In the genomic region with DNA sequence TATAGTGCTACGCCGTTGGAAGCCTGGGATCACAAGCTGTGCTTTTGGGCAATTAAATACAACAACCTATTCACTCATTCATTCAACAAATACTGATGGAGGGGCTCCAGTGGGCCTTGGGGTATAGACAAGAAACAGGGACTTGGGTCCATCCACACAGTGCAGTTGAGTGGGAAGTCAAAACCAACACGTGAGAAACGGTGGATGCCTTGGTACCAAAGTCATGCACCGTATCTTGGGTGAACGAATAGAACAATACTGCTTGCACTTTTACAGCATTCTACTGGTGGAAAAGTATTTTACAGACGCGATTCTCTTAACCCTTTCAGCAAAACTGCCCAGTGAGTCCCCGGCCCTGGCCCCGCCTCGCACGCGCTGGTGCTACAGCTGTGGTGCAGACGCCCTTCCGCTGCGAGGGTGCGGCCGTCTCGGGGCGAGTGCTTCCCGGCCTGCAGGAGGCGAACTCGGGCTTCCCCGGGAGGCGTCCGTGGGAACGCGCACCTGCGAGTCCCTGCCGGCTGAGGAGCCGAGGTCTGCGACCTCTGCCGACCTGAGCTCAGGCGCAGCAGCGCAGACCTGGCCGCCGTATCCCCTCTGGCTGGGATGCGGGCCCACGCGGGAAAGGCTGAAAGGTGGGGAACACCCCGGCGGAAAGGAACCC, we compare ENCODE assay signal across 8 cellular contexts. TPM values are rescaled to one million over a fixed set of nuclear protein-coding genes. Genes with fewer than 3 reads are reported as not detected.
A peak's percentile ranks its signal among the peaks of the same experiment; 100 is the strongest.
DNase-seq lines count a peak whose midpoint lies in the region; ATAC-seq and TF ChIP-seq lines count a peak whose summit lies in the region.

No MANE protein-coding gene starts in this region.

- peaks cover 22% of the 10 kb centered on the region for H3K4me1 Mint-ChIP-seq in activated naive CD8-positive, alpha-beta T cell (ENCODE audit: low read depth)

- peak overlapping the region; percentile 93 for H3K4me3 ChIP-seq in HUES48 (ENCODE audit: low read depth, low read length)
- H3K4me3 ChIP-seq in left ventricle myocardium inferior: peak overlapping the region; percentile 82
- peak overlapping the region; percentile 91 for H3K4me3 ChIP-seq in vagina

- H3K36me3 ChIP-seq in HUES48 (ENCODE audit: control insufficient read depth, insufficient read depth, low read length) (no peaks in the 10 kb centered on the region), left ventricle myocardium inferior (no peaks in the 10 kb centered on the region), vagina (no peaks in the 10 kb centered on the region)

- H3K36me3 Mint-ChIP-seq in activated naive CD8-positive, alpha-beta T cell: no peaks in the 10 kb centered on the region

- TF ChIP-seq POLR2A in vagina (IDR thresholded peaks at IDR 0.05): no peak

- H3K27ac ChIP-seq in HUES48 (ENCODE audit: low read depth, low read length): peak overlapping the region; percentile 52
- H3K27ac ChIP-seq in left ventricle myocardium inferior (replicated peaks): peak overlapping the region; percentile 91
- H3K27ac ChIP-seq in vagina: peak overlapping the region; percentile 92

- peak overlapping the region; percentile 81 for H3K4me3 Mint-ChIP-seq in activated naive CD8-positive, alpha-beta T cell

- H3K4me1 ChIP-seq in HUES48 (ENCODE audit: control insufficient read depth, insufficient read depth, low read length): peaks cover 10% of the 10 kb centered on the region
- H3K4me1 ChIP-seq in left ventricle myocardium inferior: peaks cover 56% of the 10 kb centered on the region
- H3K4me1 ChIP-seq in vagina: peaks cover 11% of the 10 kb centered on the region

- ATAC-seq in GM21447 (IDR thresholded peaks at IDR 0.05; ENCODE audit: unreplicated experiment) (peak; percentile 67), SK-N-SH treated with all-trans-retinoic acid at 6 μM for 48 hours (peak; percentile 84)

- peak; percentile 74 for TF ChIP-seq CTCF in left ventricle myocardium inferior (IDR thresholded peaks at IDR 0.05; ENCODE audit: borderline replicate concordance)
- peak; percentile 38 to 71 (median 53) for TF ChIP-seq CTCF in vagina (IDR thresholded peaks at IDR 0.05)

- H3K9me3 ChIP-seq in HUES48 (ENCODE audit: control insufficient read depth, insufficient read depth, low read length) (no peaks in the 10 kb centered on the region), left ventricle myocardium inferior (replicated peaks) (no peaks in the 10 kb centered on the region), vagina (no peaks in the 10 kb centered on the region)

- DNase-seq in DMS114 treated with DMSO at 0.1 percent for 48 hours (lab: John Stamatoyannopoulos, UW; ENCODE audit: unreplicated experiment) (peak; percentile 43), left ventricle myocardium inferior (peak; percentile 82), putamen (ENCODE audit: low spot score) (peak; percentile 31), vagina (ENCODE audit: extremely low spot score in 2 of 2) (no peak)

- H3K27ac Mint-ChIP-seq in activated naive CD8-positive, alpha-beta T cell: no peak overlapping the region

- H3K27me3 Mint-ChIP-seq in activated naive CD8-positive, alpha-beta T cell: peaks cover 30% of the 10 kb centered on the region

- H3K9me3 Mint-ChIP-seq in activated naive CD8-positive, alpha-beta T cell (ENCODE audit: low read depth): no peaks in the 10 kb centered on the region

- H3K27me3 ChIP-seq in HUES48 (ENCODE audit: control insufficient read depth, insufficient read depth, low read length) (peaks cover 34% of the 10 kb centered on the region), left ventricle myocardium inferior (ENCODE audit: low read depth) (no peaks in the 10 kb centered on the region), vagina (no peaks in the 10 kb centered on the region)

- peak overlapping the region; percentile 57 for H3K9ac ChIP-seq in HUES48 (ENCODE audit: low read depth, low read length)

- intact Hi-C loops in left ventricle myocardium inferior (cut with micrococcal nuclease): no loop called here
- intact Hi-C loops in vagina (cut with DNase I): no loop called here

TF ChIP-seq in SK-N-SH treated with all-trans-retinoic acid at 6 μM for 48 hours, 23 proteins besides CTCF, POLR2A, EP300 and RAD21 (continues in another document):
- TF ChIP-seq CSDC2 (CRISPR knock-in tag; IDR thresholded peaks at IDR 0.05) (no peak), RARB (CRISPR knock-in tag; IDR thresholded peaks at IDR 0.05) (no peak), TCF4 (CRISPR knock-in tag; IDR thresholded peaks at IDR 0.05; ENCODE audit: borderline replicate concordance) (peak; percentile 38; the same call in 1 of the 2 replicates), BACH2 (CRISPR knock-in tag; IDR thresholded peaks at IDR 0.05; ENCODE audit: borderline replicate concordance) (no peak), ZNF565 (CRISPR knock-in tag; conservative IDR thresholded peaks at IDR 0.05; ENCODE audit: low read depth) (no peak), ESRRG (CRISPR knock-in tag; IDR thresholded peaks at IDR 0.05) (no peak), ZNF70 (CRISPR knock-in tag; IDR thresholded peaks at IDR 0.05) (no peak), ZNF8 (CRISPR knock-in tag; IDR thresholded peaks at IDR 0.05) (no peak), TOX (CRISPR knock-in tag; IDR thresholded peaks at IDR 0.05; ENCODE audit: borderline replicate concordance) (no peak), SNAI2 (CRISPR knock-in tag; IDR thresholded peaks at IDR 0.05) (0 out of 2 replicates have a peak, but pooled peaks have one; percentile 54), ZC3H10 (CRISPR knock-in tag; IDR thresholded peaks at IDR 0.05) (no peak)
- TF ChIP-seq, protein P1, sequence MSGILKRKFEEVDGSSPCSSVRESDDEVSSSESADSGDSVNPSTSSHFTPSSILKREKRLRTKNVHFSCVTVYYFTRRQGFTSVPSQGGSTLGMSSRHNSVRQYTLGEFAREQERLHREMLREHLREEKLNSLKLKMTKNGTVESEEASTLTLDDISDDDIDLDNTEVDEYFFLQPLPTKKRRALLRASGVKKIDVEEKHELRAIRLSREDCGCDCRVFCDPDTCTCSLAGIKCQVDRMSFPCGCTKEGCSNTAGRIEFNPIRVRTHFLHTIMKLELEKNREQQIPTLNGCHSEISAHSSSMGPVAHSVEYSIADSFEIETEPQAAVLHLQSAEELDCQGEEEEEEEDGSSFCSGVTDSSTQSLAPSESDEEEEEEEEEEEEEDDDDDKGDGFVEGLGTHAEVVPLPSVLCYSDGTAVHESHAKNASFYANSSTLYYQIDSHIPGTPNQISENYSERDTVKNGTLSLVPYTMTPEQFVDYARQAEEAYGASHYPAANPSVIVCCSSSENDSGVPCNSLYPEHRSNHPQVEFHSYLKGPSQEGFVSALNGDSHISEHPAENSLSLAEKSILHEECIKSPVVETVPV (CRISPR knock-in tag; IDR thresholded peaks at IDR 0.05): no peak
- TF ChIP-seq, protein P2, sequence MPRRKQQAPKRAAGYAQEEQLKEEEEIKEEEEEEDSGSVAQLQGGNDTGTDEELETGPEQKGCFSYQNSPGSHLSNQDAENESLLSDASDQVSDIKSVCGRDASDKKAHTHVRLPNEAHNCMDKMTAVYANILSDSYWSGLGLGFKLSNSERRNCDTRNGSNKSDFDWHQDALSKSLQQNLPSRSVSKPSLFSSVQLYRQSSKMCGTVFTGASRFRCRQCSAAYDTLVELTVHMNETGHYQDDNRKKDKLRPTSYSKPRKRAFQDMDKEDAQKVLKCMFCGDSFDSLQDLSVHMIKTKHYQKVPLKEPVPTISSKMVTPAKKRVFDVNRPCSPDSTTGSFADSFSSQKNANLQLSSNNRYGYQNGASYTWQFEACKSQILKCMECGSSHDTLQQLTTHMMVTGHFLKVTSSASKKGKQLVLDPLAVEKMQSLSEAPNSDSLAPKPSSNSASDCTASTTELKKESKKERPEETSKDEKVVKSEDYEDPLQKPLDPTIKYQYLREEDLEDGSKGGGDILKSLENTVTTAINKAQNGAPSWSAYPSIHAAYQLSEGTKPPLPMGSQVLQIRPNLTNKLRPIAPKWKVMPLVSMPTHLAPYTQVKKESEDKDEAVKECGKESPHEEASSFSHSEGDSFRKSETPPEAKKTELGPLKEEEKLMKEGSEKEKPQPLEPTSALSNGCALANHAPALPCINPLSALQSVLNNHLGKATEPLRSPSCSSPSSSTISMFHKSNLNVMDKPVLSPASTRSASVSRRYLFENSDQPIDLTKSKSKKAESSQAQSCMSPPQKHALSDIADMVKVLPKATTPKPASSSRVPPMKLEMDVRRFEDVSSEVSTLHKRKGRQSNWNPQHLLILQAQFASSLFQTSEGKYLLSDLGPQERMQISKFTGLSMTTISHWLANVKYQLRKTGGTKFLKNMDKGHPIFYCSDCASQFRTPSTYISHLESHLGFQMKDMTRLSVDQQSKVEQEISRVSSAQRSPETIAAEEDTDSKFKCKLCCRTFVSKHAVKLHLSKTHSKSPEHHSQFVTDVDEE (CRISPR knock-in tag; IDR thresholded peaks at IDR 0.05): 0 out of 2 replicates have a peak, but pooled peaks have one; percentile 28
- TF ChIP-seq, protein P3, sequence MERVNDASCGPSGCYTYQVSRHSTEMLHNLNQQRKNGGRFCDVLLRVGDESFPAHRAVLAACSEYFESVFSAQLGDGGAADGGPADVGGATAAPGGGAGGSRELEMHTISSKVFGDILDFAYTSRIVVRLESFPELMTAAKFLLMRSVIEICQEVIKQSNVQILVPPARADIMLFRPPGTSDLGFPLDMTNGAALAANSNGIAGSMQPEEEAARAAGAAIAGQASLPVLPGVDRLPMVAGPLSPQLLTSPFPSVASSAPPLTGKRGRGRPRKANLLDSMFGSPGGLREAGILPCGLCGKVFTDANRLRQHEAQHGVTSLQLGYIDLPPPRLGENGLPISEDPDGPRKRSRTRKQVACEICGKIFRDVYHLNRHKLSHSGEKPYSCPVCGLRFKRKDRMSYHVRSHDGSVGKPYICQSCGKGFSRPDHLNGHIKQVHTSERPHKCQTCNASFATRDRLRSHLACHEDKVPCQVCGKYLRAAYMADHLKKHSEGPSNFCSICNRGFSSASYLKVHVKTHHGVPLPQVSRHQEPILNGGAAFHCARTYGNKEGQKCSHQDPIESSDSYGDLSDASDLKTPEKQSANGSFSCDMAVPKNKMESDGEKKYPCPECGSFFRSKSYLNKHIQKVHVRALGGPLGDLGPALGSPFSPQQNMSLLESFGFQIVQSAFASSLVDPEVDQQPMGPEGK (CRISPR knock-in tag; IDR thresholded peaks at IDR 0.05; ENCODE audit: borderline replicate concordance): no peak
- TF ChIP-seq, protein P4, sequence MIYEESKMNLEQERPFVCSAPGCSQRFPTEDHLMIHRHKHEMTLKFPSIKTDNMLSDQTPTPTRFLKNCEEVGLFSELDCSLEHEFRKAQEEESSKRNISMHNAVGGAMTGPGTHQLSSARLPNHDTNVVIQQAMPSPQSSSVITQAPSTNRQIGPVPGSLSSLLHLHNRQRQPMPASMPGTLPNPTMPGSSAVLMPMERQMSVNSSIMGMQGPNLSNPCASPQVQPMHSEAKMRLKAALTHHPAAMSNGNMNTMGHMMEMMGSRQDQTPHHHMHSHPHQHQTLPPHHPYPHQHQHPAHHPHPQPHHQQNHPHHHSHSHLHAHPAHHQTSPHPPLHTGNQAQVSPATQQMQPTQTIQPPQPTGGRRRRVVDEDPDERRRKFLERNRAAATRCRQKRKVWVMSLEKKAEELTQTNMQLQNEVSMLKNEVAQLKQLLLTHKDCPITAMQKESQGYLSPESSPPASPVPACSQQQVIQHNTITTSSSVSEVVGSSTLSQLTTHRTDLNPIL (CRISPR knock-in tag; IDR thresholded peaks at IDR 0.05; ENCODE audit: low read depth): no peak

RNA-seq across cellular contexts. Expression of gene TNFRSF19, which starts 8.3 kb away (rescaled TPM):
- total RNA-seq in left ventricle myocardium inferior (25.9 TPM), vagina (10.3 TPM)

Comparison
In these comparisons a context has a peak if more than half of its experiments do, and no peak if none do; other contexts are left out.
1. DNase-seq: peak in DMS114 treated with DMSO at 0.1 percent for 48 hours (single experiment), left ventricle myocardium inferior (single experiment) and putamen (single experiment); none in vagina (0 of 2).
2. Peak in every context shown above with its lines, with median percentiles within 50 percentile points of each other: H3K27ac ChIP-seq and H3K4me3 ChIP-seq.